Comparison of ENCODE assay signal across 19 cellular contexts in genomic region chr11:1297011-1297575, GRCh38. TPM values are rescaled to one million over a fixed set of nuclear protein-coding genes. Genes with fewer than 3 reads are reported as not detected.
DNase-seq lines count a peak whose midpoint lies in the region; ATAC-seq, FAIRE-seq and TF ChIP-seq lines count a peak whose summit lies in the region.
"Had no signal": no experiment of that assay in that cellular context is flagged by ENCODE, and none has a peak within 500 bp of the region (broad histone marks: within the 10 kb centered on the region; RNA-seq: fewer than 3 reads in every experiment).

No MANE protein-coding gene starts in this region.

- H3K4me1 Mint-ChIP-seq in CD14-positive monocyte = peaks cover 36% of the 10 kb centered on the region

- H3K4me3 Mint-ChIP-seq in CD14-positive monocyte = no peak overlapping the region
- H3K4me3 Mint-ChIP-seq: activated naive CD8-positive, alpha-beta T cell treated with anti-CD3 and anti-CD28 coated beads for 36 hours; CD8-positive, alpha-beta T cell; naive thymus-derived CD4-positive, alpha-beta T cell; stimulated activated memory B cell treated with anti-CD40 and anti-IgM and Interleukin-4, amounts not matched to agents 10 μg/mL and 1 μg/mL and 100 μg/mL, for 72 hours had no signal

- TF ChIP-seq CTCF in CD14-positive monocyte (IDR thresholded peaks at IDR 0.05) (no peak), VCaP (conservative IDR thresholded peaks at IDR 0.05) (no peak), HepG2 (CRISPR knock-in tag; IDR thresholded peaks at IDR 0.05) (no peak)

- H3K36me3 ChIP-seq in HepG2 (replicated peaks in 1 of 2; ENCODE audit: control insufficient read depth in 1 of 2, insufficient read depth in 2 of 2, low read length in 2 of 2) = peaks cover 14 to 29% of the 10 kb centered on the region in 2 experiments; a peak in 4 of 5 replicates
- H3K36me3 ChIP-seq: MG63 had no signal

- H2AFZ ChIP-seq in HepG2 (ENCODE audit: low read length) = no peak overlapping the region

- no peak overlapping the region for H3K9ac ChIP-seq in HepG2 (ENCODE audit: insufficient read depth, low read depth, low read length)

- H3K27ac Mint-ChIP-seq in CD14-positive monocyte = no peak overlapping the region
- H3K27ac Mint-ChIP-seq: activated naive CD8-positive, alpha-beta T cell treated with anti-CD3 and anti-CD28 coated beads for 36 hours; CD8-positive, alpha-beta T cell; naive thymus-derived CD4-positive, alpha-beta T cell; progenitor cell of endocrine pancreas; stimulated activated memory B cell treated with anti-CD40 and anti-IgM and Interleukin-4, amounts not matched to agents 10 μg/mL and 1 μg/mL and 100 μg/mL, for 72 hours had no signal

- 85% methylated on average over 5 of the region's 25 CpGs for WGBS in HepG2 (ENCODE audit: low lambda C conversion rate)

- CTCF ChIA-PET in HepG2 (lab: Yijun Ruan, JAX; ENCODE audit: low intra/inter-chr PET ratio, low total read pairs) = no interaction called here

- no peaks in the 10 kb centered on the region for H3K9me3 ChIP-seq in HepG2 (ENCODE audit: low read length)
- H3K9me3 ChIP-seq: MG63 had no signal

- peaks cover 47% of the 10 kb centered on the region for H3K4me1 ChIP-seq in HepG2 (ENCODE audit: insufficient read depth, low read length)

- no peak for FAIRE-seq in HepG2 (lab: Jason Lieb, UNC)
- FAIRE-seq: colon, G401.6 had no signal

- no peaks in the 10 kb centered on the region for H3K27me3 Mint-ChIP-seq in CD14-positive monocyte (ENCODE audit: low read depth in 3 of 3)
- H3K27me3 Mint-ChIP-seq: activated naive CD8-positive, alpha-beta T cell treated with anti-CD3 and anti-CD28 coated beads for 36 hours; naive thymus-derived CD4-positive, alpha-beta T cell; progenitor cell of endocrine pancreas; stimulated activated memory B cell treated with anti-CD40 and anti-IgM and Interleukin-4, amounts not matched to agents 10 μg/mL and 1 μg/mL and 100 μg/mL, for 72 hours had no signal

- POLR2A ChIA-PET in HepG2 (lab: Yijun Ruan, JAX) = no interaction called here

- peak overlapping the region; percentile 97 for H3K27ac ChIP-seq in VCaP
- peak overlapping the region; percentile 33 for H3K27ac ChIP-seq in HepG2 (ENCODE audit: extremely low read length, insufficient read depth, low read length)

- intact Hi-C loops in CD14-positive monocyte (cut with micrococcal nuclease) (loop anchor here (5.0 to 10.0 kb wide), 2 partner anchors 220 to 278 kb away; partner anchors contain the start of gene DUSP8 (in 1 of the 2)), HepG2 (cut with micrococcal nuclease; ENCODE audit: unreplicated experiment) (no loop called here), sciatic nerve (cut with DNase I) (no loop called here)

- H3K79me2 ChIP-seq in HepG2 (ENCODE audit: insufficient read depth, low read length) = peaks cover 50% of the 10 kb centered on the region

- in situ Hi-C loops in HepG2 (cut with HindIII; ENCODE audit: extremely low pct_ligation_motif_present, low pct_unique_long_range_greater_than_20kb) = loop anchor here (10.0 kb wide), 1 partner anchor 88 kb away; the partner anchor contains the start of gene BRSK2

- TF ChIP-seq RAD21 in HepG2 (CRISPR knock-in tag; IDR thresholded peaks at IDR 0.05) = no peak

- no TSS peak for BruUV-seq in HepG2 (replicated peaks; lab: Mats Ljungman, UMichigan)

- TF ChIP-seq POLR2A in HepG2 (IDR thresholded peaks at IDR 0.05; ENCODE audit: insufficient read depth in 1 of 2, low read depth in 2 of 2, low read length in 2 of 2) = no peak

- H4K20me1 ChIP-seq in HepG2 (ENCODE audit: insufficient read depth, low read length) = no peaks in the 10 kb centered on the region; the same call in 1 of the 2 replicates

- no peak overlapping the region for H3K4me3 ChIP-seq in HepG2 (replicated peaks in 1 of 3; ENCODE audit: insufficient read depth in 1 of 3, low read depth in 2 of 3, low read length in 3 of 3)
- H3K4me3 ChIP-seq: MG63 had no signal

- no peaks in the 10 kb centered on the region for H3K27me3 ChIP-seq in HepG2 (ENCODE audit: control insufficient read depth in 1 of 2, insufficient read depth in 2 of 2, low read length in 2 of 2)
- H3K27me3 ChIP-seq: MG63 had no signal

- no peak for TF ChIP-seq EP300 in HepG2 (IDR thresholded peaks at IDR 0.05; ENCODE audit: low read depth in 2 of 2, low read length in 2 of 2)
- TF ChIP-seq EP300 in HepG2 (CRISPR knock-in tag; IDR thresholded peaks at IDR 0.05; ENCODE audit: borderline replicate concordance) = no peak

- no peaks in the 10 kb centered on the region for H3K9me3 Mint-ChIP-seq in CD14-positive monocyte
- H3K9me3 Mint-ChIP-seq: activated naive CD8-positive, alpha-beta T cell treated with anti-CD3 and anti-CD28 coated beads for 36 hours; CD8-positive, alpha-beta T cell; naive thymus-derived CD4-positive, alpha-beta T cell; stimulated activated memory B cell treated with anti-CD40 and anti-IgM and Interleukin-4, amounts not matched to agents 10 μg/mL and 1 μg/mL and 100 μg/mL, for 72 hours had no signal

- ATAC-seq in HepG2 = no peak
- ATAC-seq in sciatic nerve = no peak
- no peak for ATAC-seq in HG03039 (IDR thresholded peaks at IDR 0.05; ENCODE audit: unreplicated experiment)
- ATAC-seq in GM19035 (IDR thresholded peaks at IDR 0.05; ENCODE audit: unreplicated experiment) = no peak
- ATAC-seq: CD8-positive, alpha-beta T cell; naive thymus-derived CD4-positive, alpha-beta T cell; stimulated activated memory B cell treated with anti-CD40 and anti-IgM and Interleukin-4, amounts not matched to agents 10 μg/mL and 1 μg/mL and 100 μg/mL, for 72 hours had no signal

- 0 out of 2 replicates have a peak overlapping the region, but pooled peaks have one; percentile 11 for H3K4me2 ChIP-seq in HepG2 (ENCODE audit: low read depth, low read length)

- H3K36me3 Mint-ChIP-seq in CD14-positive monocyte = peaks cover 40 to 60% of the 10 kb centered on the region in 2 donors

- peak; percentile 40 for DNase-seq in CD14-positive monocyte (ENCODE audit: low spot score)
- DNase-seq in HepG2 (ENCODE audit: low spot score) = no peak
- DNase-seq in sciatic nerve (ENCODE audit: low spot score) = peak; percentile 48
- DNase-seq in SKM-1 treated with dmso at 0.1 percent for 144 hours (lab: John Stamatoyannopoulos, UW; ENCODE audit: unreplicated experiment) = no peak
- DNase-seq: activated naive CD8-positive, alpha-beta T cell treated with anti-CD3 and anti-CD28 coated beads for 36 hours; kidney glomerular epithelial cell; MG63; NCI-H1417 treated with DMSO at 0.1 percent for 48 hours; NCI-H526; T-helper 9 cell had no signal

TF ChIP-seq in HepG2, 621 proteins besides CTCF, POLR2A, EP300 and RAD21:
- TF ChIP-seq ZBTB38 (CRISPR knock-in tag; IDR thresholded peaks at IDR 0.05) (peak; percentile 52; the same call in 1 of the 2 replicates), ZBTB4 (CRISPR knock-in tag; IDR thresholded peaks at IDR 0.05; ENCODE audit: borderline replicate concordance) (peak; percentile 16; the same call in 1 of the 2 replicates), ARID2 (CRISPR knock-in tag; IDR thresholded peaks at IDR 0.05; ENCODE audit: borderline replicate concordance) (no peak)
TF ChIP-seq in HepG2: peak in this region for 2.

RNA-seq across cellular contexts. Expression of gene TOLLIP, which starts 12.3 kb away (rescaled TPM):
- 10 to 100 TPM; 67.9 to 71.7 TPM for polyA plus RNA-seq in CD14-positive monocyte
- total RNA-seq in HepG2 (2016; rRNA removed; fragmentation: Illumina TruSeq; extraction: Trizol) = 19.4 and 25.9 TPM in 2 replicates
- 21.8 and 24.1 TPM in 2 replicates for total RNA-seq in HepG2 (2016; cell fraction: cytosol; rRNA removed; fragmentation: Illumina TruSeq; extraction: Trizol; ENCODE audit: low read depth)
- 18.0 and 24.4 TPM in 2 replicates for total RNA-seq in HepG2 (2016; cell fraction: insoluble cytoplasmic fraction; rRNA removed; fragmentation: Illumina TruSeq; extraction: Trizol)
- total RNA-seq in HepG2 (2016; cell fraction: membrane; rRNA removed; fragmentation: Illumina TruSeq; extraction: Trizol) = 16.0 and 17.9 TPM in 2 replicates
- total RNA-seq in HepG2 (2016; cell fraction: nucleus; rRNA removed; fragmentation: Illumina TruSeq; extraction: Trizol) = 11.3 and 14.6 TPM in 2 replicates
- polyA plus RNA-seq in HepG2 (2011; rRNA removed) = 44.2 and 47.5 TPM in 2 replicates
- 27.1 and 38.7 TPM in 2 replicates for polyA plus RNA-seq in HepG2 (2011; cell fraction: cytosol; rRNA removed)
- 59.6 and 61.9 TPM in 2 replicates for polyA plus RNA-seq in HepG2 (2011; cell fraction: nucleus; rRNA removed)
- 31.4 and 32.5 TPM in 2 replicates for polyA plus RNA-seq in HepG2 (2012)
- 23.1 and 26.1 TPM in 2 replicates for polyA plus RNA-seq in HepG2 (2016; cell fraction: cytosol; fragmentation: Illumina TruSeq; extraction: Trizol; ENCODE audit: low read depth)
- polyA plus RNA-seq in HepG2 (2016; cell fraction: insoluble cytoplasmic fraction; fragmentation: Illumina TruSeq; extraction: Trizol; ENCODE audit: low read depth) = 40.7 and 53.4 TPM in 2 replicates
- polyA plus RNA-seq in HepG2 (2016; cell fraction: membrane; fragmentation: Illumina TruSeq; extraction: Trizol; ENCODE audit: low read depth) = 25.9 and 29.3 TPM in 2 replicates
- 27.5 and 35.7 TPM in 2 replicates for polyA plus RNA-seq in HepG2 (2016; cell fraction: nucleus; fragmentation: Illumina TruSeq; extraction: Trizol; ENCODE audit: insufficient read depth, low read depth)
- polyA minus RNA-seq in HepG2 (2011; rRNA and poly(A)+ RNA removed; ENCODE audit: low replicate concordance) = 19.2 and 101 TPM in 2 replicates
- 14.2 and 15.4 TPM in 2 replicates for polyA minus RNA-seq in HepG2 (2011; cell fraction: cytosol; rRNA and poly(A)+ RNA removed)
- polyA minus RNA-seq in HepG2 (2011; cell fraction: nucleus; rRNA and poly(A)+ RNA removed) = 17.4 and 24.5 TPM in 2 replicates
- total RNA-seq in sciatic nerve = 60.5 TPM

Comparison
In these comparisons a context has a peak if more than half of its experiments do, and no peak if none do; other contexts are left out.
1. DNase-seq: peak in CD14-positive monocyte (single experiment) and sciatic nerve (single experiment); none in HepG2 (single experiment) and SKM-1 treated with dmso at 0.1 percent for 144 hours (single experiment).
2. intact Hi-C loops: an anchor here in CD14-positive monocyte (5.0 to 10.0 kb wide); none called in HepG2 and sciatic nerve.